In genomic region chr12:128767518-128767917, GRCh38 we compare ENCODE assay signal across 28 cellular contexts.
"Had no signal": no experiment of that assay in that cellular context is flagged by ENCODE, and none has a peak within 500 bp of the region (broad histone marks: within the 10 kb centered on the region; RNA-seq: fewer than 3 reads in every experiment).

No MANE protein-coding gene starts in this region.

- ATAC-seq: activated T-helper 17 cell treated with anti-CD3 and anti-CD28 coated beads, Interleukin-2, amount 50 U/mL, for 72 hours; Panc1; Right ventricle myocardium inferior; T-cell had no signal

- H3K9ac ChIP-seq: KMS-11 had no signal

- H3K4me2 ChIP-seq: KMS-11 had no signal

- H3K4me3 Mint-ChIP-seq: activated CD4-positive, alpha-beta memory T cell treated with anti-CD3 and anti-CD28 coated beads, Interleukin-2, amount 10 ng/mL, durations not matched to agents 7 days and 5 days; activated CD4-positive, alpha-beta T cell treated with anti-CD3 and anti-CD28 coated beads, Interleukin-2, amount 10 ng/mL, durations not matched to agents 7 days and 5 days; activated naive CD4-positive, alpha-beta T cell treated with anti-CD3 and anti-CD28 coated beads for 36 hours; activated naive CD8-positive, alpha-beta T cell; activated T-helper 17 cell treated with anti-CD3 and anti-CD28 coated beads, Interleukin-2, amount 50 U/mL, for 72 hours; T-cell had no signal

- H3K27me3 Mint-ChIP-seq: activated CD4-positive, alpha-beta memory T cell treated with anti-CD3 and anti-CD28 coated beads, Interleukin-2, amount 10 ng/mL, durations not matched to agents 7 days and 5 days had no signal

- H3K4me3 ChIP-seq: cardiac muscle cell, SK-N-MC had no signal

- H3K9me3 Mint-ChIP-seq: activated CD4-positive, alpha-beta memory T cell treated with anti-CD3 and anti-CD28 coated beads, Interleukin-2, amount 10 ng/mL, durations not matched to agents 7 days and 5 days; activated CD4-positive, alpha-beta T cell treated with anti-CD3 and anti-CD28 coated beads, Interleukin-2, amount 10 ng/mL, durations not matched to agents 7 days and 5 days; activated naive CD4-positive, alpha-beta T cell treated with anti-CD3 and anti-CD28 coated beads for 36 hours; activated T-helper 17 cell treated with anti-CD3 and anti-CD28 coated beads, Interleukin-2, amount 50 U/mL, for 72 hours; T-cell had no signal

- H3K27ac ChIP-seq: brain microvascular endothelial cell, cardiac muscle cell, KMS-11, SK-N-MC, VCaP had no signal

- H3K36me3 Mint-ChIP-seq: activated naive CD8-positive, alpha-beta T cell; T-cell had no signal

- DNase-seq: activated CD4-positive, alpha-beta memory T cell treated with anti-CD3 and anti-CD28 coated beads, Interleukin-2, amount 10 ng/mL, durations not matched to agents 7 days and 5 days; activated CD4-positive, alpha-beta T cell treated with anti-CD3 and anti-CD28 coated beads, Interleukin-2, amount 10 ng/mL, durations not matched to agents 7 days and 5 days; activated CD4-positive, CD25-positive, alpha-beta regulatory T cell; activated gamma-delta T cell; activated naive CD4-positive, alpha-beta T cell treated with anti-CD3 and anti-CD28 coated beads for 36 hours; activated T-cell treated with anti-CD3 and anti-CD28 coated beads for 4 hours; activated T-cell treated with anti-CD3 and anti-CD28 coated beads, Interleukin-2, amount 50 U/mL, for 48 hours; amygdala; brain microvascular endothelial cell; MV-4-11; NCI-H1092 treated with DMSO at 0.1 percent for 48 hours; NCI-H1436; NCI-H1694 treated with DMSO at 0.1 percent for 48 hours; NCI-H2029 treated with DMSO at 0.1 percent for 48 hours; NCI-H510A treated with DMSO at 0.1 percent for 48 hours; NCI-H69; NK-92 treated with Interleukin-12 subunit alpha and Interleukin-12 subunit beta, amount 100 ng/mL, for 24 hours; OCI-M1; RPMI8226; T-cell had no signal

- H3K27ac Mint-ChIP-seq: activated CD4-positive, alpha-beta memory T cell treated with anti-CD3 and anti-CD28 coated beads, Interleukin-2, amount 10 ng/mL, durations not matched to agents 7 days and 5 days; activated CD4-positive, alpha-beta T cell treated with anti-CD3 and anti-CD28 coated beads, Interleukin-2, amount 10 ng/mL, durations not matched to agents 7 days and 5 days; activated naive CD4-positive, alpha-beta T cell treated with anti-CD3 and anti-CD28 coated beads for 36 hours; activated naive CD8-positive, alpha-beta T cell; activated T-helper 17 cell treated with anti-CD3 and anti-CD28 coated beads, Interleukin-2, amount 50 U/mL, for 72 hours; T-cell had no signal

- H3K4me1 Mint-ChIP-seq: activated CD4-positive, alpha-beta memory T cell treated with anti-CD3 and anti-CD28 coated beads, Interleukin-2, amount 10 ng/mL, durations not matched to agents 7 days and 5 days; activated CD4-positive, alpha-beta T cell treated with anti-CD3 and anti-CD28 coated beads, Interleukin-2, amount 10 ng/mL, durations not matched to agents 7 days and 5 days; activated T-helper 17 cell treated with anti-CD3 and anti-CD28 coated beads, Interleukin-2, amount 50 U/mL, for 72 hours had no signal

- H3K36me3 ChIP-seq: brain microvascular endothelial cell, cardiac muscle cell had no signal
